In genomic region chr2:180319586-180320405, GRCh38 we compare ENCODE assay signal across 13 cellular contexts.
DNase-seq lines count a peak whose midpoint lies in the region; ATAC-seq and TF ChIP-seq lines count a peak whose summit lies in the region.
"Had no signal": no experiment of that assay in that cellular context is flagged by ENCODE, and none has a peak within 500 bp of the region (broad histone marks: within the 10 kb centered on the region; RNA-seq: fewer than 3 reads in every experiment).

No MANE protein-coding gene starts in this region.

- no peak overlapping the region for H2AFZ ChIP-seq in OCI-LY3 (ENCODE audit: low read depth, low read length)
- H2AFZ ChIP-seq in smooth muscle cell (ENCODE audit: low read depth): no peak overlapping the region

- peaks cover 9% of the 10 kb centered on the region for H3K4me1 ChIP-seq in OCI-LY3 (ENCODE audit: low read length)
- no peaks in the 10 kb centered on the region for H3K4me1 ChIP-seq in left lung
- H3K4me1 ChIP-seq in smooth muscle cell (ENCODE audit: low read depth): no peaks in the 10 kb centered on the region
- H3K4me1 ChIP-seq: left ventricle myocardium inferior, upper lobe of right lung had no signal

- ATAC-seq in GM18519 (IDR thresholded peaks at IDR 0.05; ENCODE audit: low FRiP score, unreplicated experiment): peak; percentile 95
- peak; percentile 95 for ATAC-seq in GM21526 (IDR thresholded peaks at IDR 0.05; ENCODE audit: low FRiP score, unreplicated experiment)
- ATAC-seq in HG03097 (IDR thresholded peaks at IDR 0.05; ENCODE audit: low FRiP score, unreplicated experiment): peak; percentile 81
- no peak for ATAC-seq in left lung
- ATAC-seq: activated CD8-positive, alpha-beta T cell treated with anti-CD3 and anti-CD28 coated beads for 36 hours; upper lobe of right lung had no signal

- H3F3A ChIP-seq in smooth muscle cell (ENCODE audit: low read depth): no peaks in the 10 kb centered on the region

- TF ChIP-seq CTCF in OCI-LY3 (IDR thresholded peaks at IDR 0.05; ENCODE audit: low read depth, low read length): no peak
- no peak for TF ChIP-seq CTCF in left lung (IDR thresholded peaks at IDR 0.05)
- TF ChIP-seq CTCF in smooth muscle cell (IDR thresholded peaks at IDR 0.05; ENCODE audit: borderline replicate concordance, insufficient read depth, poor library complexity, severe bottlenecking): no peak

- H3K9me3 ChIP-seq in OCI-LY3 (ENCODE audit: insufficient read depth, low read length) (0 out of 2 replicates have a peak, but pooled peaks cover 3% of the 10 kb centered on the region), left lung (peaks cover 0 to 3% of the 10 kb centered on the region in 2 donors), smooth muscle cell (replicated peaks; ENCODE audit: low read depth) (peaks cover 2% of the 10 kb centered on the region)
- H3K9me3 ChIP-seq: upper lobe of right lung had no signal

- no peaks in the 10 kb centered on the region for H4K20me1 ChIP-seq in OCI-LY3 (ENCODE audit: insufficient read depth, low read length)
- no peaks in the 10 kb centered on the region for H4K20me1 ChIP-seq in smooth muscle cell (ENCODE audit: low read depth)

- DNase-seq in NCI-H2029 treated with DMSO at 0.1 percent for 48 hours (lab: John Stamatoyannopoulos, UW) (no peak), left lung (no peak), GM03348 (ENCODE audit: low spot score) (no peak), smooth muscle cell (lab: John Stamatoyannopoulos, UW; ENCODE audit: unreplicated experiment) (no peak)
- DNase-seq: activated CD8-positive, alpha-beta T cell treated with anti-CD3 and anti-CD28 coated beads for 36 hours; HCEC 1CT; Karpas-422; left ventricle myocardium inferior; upper lobe of right lung had no signal

- H3K4me3 ChIP-seq in OCI-LY3 (ENCODE audit: low read length) (no peak overlapping the region), left lung (no peak overlapping the region), smooth muscle cell (no peak overlapping the region)
- H3K4me3 ChIP-seq: left ventricle myocardium inferior, upper lobe of right lung had no signal

- H3K27ac ChIP-seq in OCI-LY3 (ENCODE audit: low read length) (0 out of 2 replicates have a peak overlapping the region, but pooled peaks have one; percentile 25), left lung (no peak overlapping the region), smooth muscle cell (ENCODE audit: low read depth) (no peak overlapping the region)
- H3K27ac ChIP-seq: left ventricle myocardium inferior, upper lobe of right lung had no signal

- H3K9ac ChIP-seq in OCI-LY3 (ENCODE audit: low read length): no peak overlapping the region
- no peak overlapping the region for H3K9ac ChIP-seq in smooth muscle cell (ENCODE audit: low read depth)

- H3K36me3 ChIP-seq in OCI-LY3 (replicated peaks; ENCODE audit: low read depth, low read length): peaks cover 12% of the 10 kb centered on the region
- H3K36me3 ChIP-seq in left lung: no peaks in the 10 kb centered on the region
- no peaks in the 10 kb centered on the region for H3K36me3 ChIP-seq in smooth muscle cell (ENCODE audit: low read depth)
- H3K36me3 ChIP-seq: left ventricle myocardium inferior, upper lobe of right lung had no signal

- H3K4me2 ChIP-seq in OCI-LY3 (ENCODE audit: low read length): no peak overlapping the region
- no peak overlapping the region for H3K4me2 ChIP-seq in smooth muscle cell

- H3K27me3 ChIP-seq in OCI-LY3 (ENCODE audit: low read depth, low read length) (no peaks in the 10 kb centered on the region), left lung (no peaks in the 10 kb centered on the region), smooth muscle cell (ENCODE audit: low read depth) (no peaks in the 10 kb centered on the region)
- H3K27me3 ChIP-seq: upper lobe of right lung had no signal

- H3K79me2 ChIP-seq in OCI-LY3 (ENCODE audit: low read length) (no peaks in the 10 kb centered on the region), smooth muscle cell (ENCODE audit: low read depth) (no peaks in the 10 kb centered on the region)

- intact Hi-C loops in left lung (cut with DNase I): no loop called here
